9 cellular contexts compared by ENCODE assay signal in genomic region chr4:101328063-101328602, GRCh38. TPM values are rescaled to one million over a fixed set of nuclear protein-coding genes. Genes with fewer than 3 reads are reported as not detected.
DNase-seq lines count a peak whose midpoint lies in the region; ATAC-seq and TF ChIP-seq lines count a peak whose summit lies in the region.
"Had no signal": no experiment of that assay in that cellular context is flagged by ENCODE, and none has a peak within 500 bp of the region (broad histone marks: within the 10 kb centered on the region; RNA-seq: fewer than 3 reads in every experiment).

No MANE protein-coding gene starts in this region.

- H3K9me3 ChIP-seq in CD8-positive, alpha-beta memory T cell (ENCODE audit: low read length): no peaks in the 10 kb centered on the region

- ATAC-seq in GM19372 (IDR thresholded peaks at IDR 0.05; ENCODE audit: low read depth, unreplicated experiment) (peak; percentile 91), HG03064 (IDR thresholded peaks at IDR 0.05; ENCODE audit: low read depth, unreplicated experiment) (peak; percentile 84)
- ATAC-seq in activated naive CD4-positive, alpha-beta T cell treated with anti-CD3 and anti-CD28 coated beads, Interleukin-2, amount 50 U/mL, for 72 hours: peak; percentile 91 to 94

- H3K27me3 ChIP-seq in CD8-positive, alpha-beta memory T cell (ENCODE audit: insufficient read depth, low read length, poor library complexity, severe bottlenecking): no peaks in the 10 kb centered on the region

- intact Hi-C loops in MCF 10A (cut with micrococcal nuclease): no loop called here

- H3K27ac Mint-ChIP-seq in CD8-positive, alpha-beta memory T cell: peak overlapping the region; percentile 81 to 96 (median 92)
- peak overlapping the region; percentile 6 to 82 for H3K27ac Mint-ChIP-seq in activated naive CD4-positive, alpha-beta T cell treated with anti-CD3 and anti-CD28 coated beads, Interleukin-2, amount 50 U/mL, for 72 hours
- no peak overlapping the region for H3K27ac Mint-ChIP-seq in MCF 10A (ENCODE audit: low read depth, unreplicated experiment)

- H3K4me1 ChIP-seq in CD8-positive, alpha-beta memory T cell (ENCODE audit: insufficient read depth, low read length): peaks cover 34% of the 10 kb centered on the region

- no peaks in the 10 kb centered on the region for H3K9me3 Mint-ChIP-seq in CD8-positive, alpha-beta memory T cell
- H3K9me3 Mint-ChIP-seq in activated naive CD4-positive, alpha-beta T cell treated with anti-CD3 and anti-CD28 coated beads, Interleukin-2, amount 50 U/mL, for 72 hours: no peaks in the 10 kb centered on the region
- no peaks in the 10 kb centered on the region for H3K9me3 Mint-ChIP-seq in MCF 10A (ENCODE audit: unreplicated experiment)

- H3K27ac ChIP-seq in CD8-positive, alpha-beta memory T cell (ENCODE audit: low read depth, low read length): peak overlapping the region; percentile 0

- POLR2A ChIA-PET in CD8-positive, alpha-beta memory T cell (lab: Charles Lee): interaction anchor here (0.6 to 3.0 kb wide), 3 partner anchors 19 to 1381 kb away, joined by 3 to 21 read pairs (median 4); partner anchors contain the start of gene PPP3CA
- POLR2A ChIA-PET in MCF 10A (lab: Yijun Ruan, JAX): interaction anchor here (0.6 kb wide), 1 partner anchor 20 kb away, joined by 3 read pairs; no protein-coding TSS in a partner anchor

- peak in 3 of 5 donors; percentile 55 to 74 (median 70) for DNase-seq in CD8-positive, alpha-beta memory T cell
- DNase-seq in activated naive CD4-positive, alpha-beta T cell treated with anti-CD3 and anti-CD28 coated beads, Interleukin-2, amount 50 U/mL, for 72 hours (ENCODE audit: low spot score in 2 of 2): peak in 1 of 2 donors; percentile 26
- DNase-seq in NCI-H2107 treated with DMSO at 0.1 percent for 48 hours (lab: John Stamatoyannopoulos, UW; ENCODE audit: unreplicated experiment): no peak
- no peak for DNase-seq in NCI-H526 treated with DMSO at 0.1 percent for 48 hours (lab: John Stamatoyannopoulos, UW)
- DNase-seq in NOMO-1 treated with DMSO at 0.1 percent for 48 hours (lab: John Stamatoyannopoulos, UW; ENCODE audit: unreplicated experiment): no peak
- DNase-seq in MCF 10A (ENCODE audit: unreplicated experiment): no peak
- DNase-seq: activated CD4-positive, CD25-positive, alpha-beta regulatory T cell treated with anti-CD3 and anti-CD28 coated beads, Interleukin-2, amount 50 U/mL, for 72 hours had no signal

- H3K27me3 Mint-ChIP-seq in CD8-positive, alpha-beta memory T cell: no peaks in the 10 kb centered on the region
- no peaks in the 10 kb centered on the region for H3K27me3 Mint-ChIP-seq in MCF 10A (ENCODE audit: insufficient read depth, unreplicated experiment)

- peak overlapping the region; percentile 41 to 83 (median 80) for H3K4me3 Mint-ChIP-seq in CD8-positive, alpha-beta memory T cell
- no peak overlapping the region for H3K4me3 Mint-ChIP-seq in MCF 10A (ENCODE audit: unreplicated experiment)

- H3K36me3 ChIP-seq in CD8-positive, alpha-beta memory T cell (ENCODE audit: insufficient read depth, low read length): no peaks in the 10 kb centered on the region

- peak overlapping the region; percentile 0 for H3K4me3 ChIP-seq in CD8-positive, alpha-beta memory T cell (ENCODE audit: low read length)

- peaks cover 0 to 1% (median 0%) of the 10 kb centered on the region in 3 donors for H3K36me3 Mint-ChIP-seq in CD8-positive, alpha-beta memory T cell
- peaks cover 0 to 4% of the 10 kb centered on the region in 2 donors for H3K36me3 Mint-ChIP-seq in activated naive CD4-positive, alpha-beta T cell treated with anti-CD3 and anti-CD28 coated beads, Interleukin-2, amount 50 U/mL, for 72 hours
- H3K36me3 Mint-ChIP-seq in MCF 10A (ENCODE audit: insufficient read depth, unreplicated experiment): no peaks in the 10 kb centered on the region

- BruUV-seq in MCF 10A (replicated peaks; lab: Mats Ljungman, UMichigan): no TSS peak

- CTCF ChIA-PET in CD8-positive, alpha-beta memory T cell (lab: Charles Lee): interaction anchor here (0.9 to 4.5 kb wide), 3 partner anchors 10 to 22 kb away, joined by 3 to 22 read pairs (median 3); partner anchors contain the start of gene PPP3CA
- CTCF ChIA-PET in MCF 10A (lab: Yijun Ruan, JAX): interaction anchor here (0.6 kb wide), 1 partner anchor 1666 kb away, joined by 3 read pairs; no protein-coding TSS in a partner anchor

- TF ChIP-seq CTCF in MCF 10A (IDR thresholded peaks at IDR 0.05; ENCODE audit: unreplicated experiment): no peak

- H3K4me1 Mint-ChIP-seq in CD8-positive, alpha-beta memory T cell: peaks cover 83 to 98% (median 93%) of the 10 kb centered on the region in 3 donors
- peaks cover 17% of the 10 kb centered on the region for H3K4me1 Mint-ChIP-seq in MCF 10A (ENCODE audit: insufficient read depth, unreplicated experiment)

RNA-seq across cellular contexts. Expression of gene PPP3CA, which starts 19.2 kb away (rescaled TPM):
- 10 to 100 TPM; 30.0 to 30.7 TPM for total RNA-seq in CD8-positive, alpha-beta memory T cell
- 6.9 TPM for polyA plus RNA-seq in CD8-positive, alpha-beta memory T cell
- total RNA-seq in activated naive CD4-positive, alpha-beta T cell treated with anti-CD3 and anti-CD28 coated beads, Interleukin-2, amount 50 U/mL, for 72 hours: 1 to 10 TPM; 3.3 to 3.5 TPM
- 53.7 and 73.0 TPM in 2 replicates for total RNA-seq in MCF 10A (2022)

Comparison
In these comparisons a context has a peak if more than half of its experiments do, and no peak if none do; other contexts are left out.
1. DNase-seq: peak in CD8-positive, alpha-beta memory T cell (3 of 5); none in NCI-H2107 treated with DMSO at 0.1 percent for 48 hours (single experiment), NCI-H526 treated with DMSO at 0.1 percent for 48 hours (single experiment), NOMO-1 treated with DMSO at 0.1 percent for 48 hours (single experiment) and MCF 10A (single experiment).
2. RNA of gene PPP3CA, which starts 19.2 kb away (total RNA-seq): 53.7 to 73.0 TPM in MCF 10A and 30.0 to 30.7 TPM in CD8-positive, alpha-beta memory T cell; 3.3 to 3.5 TPM in activated naive CD4-positive, alpha-beta T cell treated with anti-CD3 and anti-CD28 coated beads, Interleukin-2, amount 50 U/mL, for 72 hours; every median in the first group is over 4 times any median in the second.
3. Peak in every context shown above with its lines, with median percentiles within 50 percentile points of each other: ATAC-seq.